In genomic region chr9:114386361-114386885, GRCh38 we compare ENCODE assay signal across 10 cellular contexts. TPM values are rescaled to one million over a fixed set of nuclear protein-coding genes. Genes with fewer than 3 reads are reported as not detected.
DNase-seq lines count a peak whose midpoint lies in the region; ATAC-seq and TF ChIP-seq lines count a peak whose summit lies in the region.
"Had no signal": no experiment of that assay in that cellular context is flagged by ENCODE, and none has a peak within 500 bp of the region (broad histone marks: within the 10 kb centered on the region; RNA-seq: fewer than 3 reads in every experiment).

No MANE protein-coding gene starts in this region.

- no peaks in the 10 kb centered on the region for H3K9me3 Mint-ChIP-seq in Caco-2 (ENCODE audit: unreplicated experiment)
- H3K9me3 Mint-ChIP-seq in osteocyte (ENCODE audit: unreplicated experiment), result no peaks in the 10 kb centered on the region

- TF ChIP-seq POLR2A in esophagus muscularis mucosa (IDR thresholded peaks at IDR 0.05; ENCODE audit: low read depth), result no peak

- H3K36me3 ChIP-seq in Caco-2 (ENCODE audit: control insufficient read depth, insufficient read depth, low read length), result no peaks in the 10 kb centered on the region
- H3K36me3 ChIP-seq in esophagus muscularis mucosa, result peaks cover 0 to 5% (median 0%) of the 10 kb centered on the region in 4 donors

- H3K4me3 Mint-ChIP-seq in Caco-2 (ENCODE audit: unreplicated experiment), result no peak overlapping the region
- peak overlapping the region; percentile 87 for H3K4me3 Mint-ChIP-seq in osteocyte (ENCODE audit: unreplicated experiment)

- H3K4me3 ChIP-seq in Caco-2 (ENCODE audit: low read depth, low read length) (no peak overlapping the region), esophagus muscularis mucosa (peak overlapping the region; percentile 62 to 67 (median 64))

- CTCF ChIA-PET in Caco-2 (lab: Charles Lee) (no interaction called here), RWPE1 (lab: Yijun Ruan, JAX) (interaction anchor here (0.5 to 1.2 kb wide), 3 partner anchors 17 to 1937 kb away, joined by 4 read pairs; no protein-coding TSS in a partner anchor)

- POLR2A ChIA-PET in Caco-2 (lab: Charles Lee) (no interaction called here), RWPE1 (lab: Yijun Ruan, JAX; ENCODE audit: low non-redundant PET) (interaction anchor here (0.6 kb wide), 1 partner anchor 1904 kb away, joined by 3 read pairs; no protein-coding TSS in a partner anchor)

- H3K27me3 Mint-ChIP-seq in Caco-2 (ENCODE audit: insufficient read depth, unreplicated experiment), result no peaks in the 10 kb centered on the region
- H3K27me3 Mint-ChIP-seq in osteocyte (ENCODE audit: unreplicated experiment), result no peaks in the 10 kb centered on the region

- TF ChIP-seq CTCF in Caco-2 (IDR thresholded peaks at IDR 0.05; ENCODE audit: insufficient read depth in 1 of 2, low read depth in 1 of 2, low read length in 1 of 2, severe bottlenecking in 1 of 2, unreplicated experiment in 1 of 2) (no peak), RWPE1 (conservative IDR thresholded peaks at IDR 0.05; ENCODE audit: low read depth) (no peak), esophagus muscularis mucosa (IDR thresholded peaks at IDR 0.05) (no peak), osteocyte (IDR thresholded peaks at IDR 0.05) (no peak)

- no peaks in the 10 kb centered on the region for H3K27me3 ChIP-seq in Caco-2 (replicated peaks; ENCODE audit: control insufficient read depth, insufficient read depth, low read length)
- no peaks in the 10 kb centered on the region for H3K27me3 ChIP-seq in esophagus muscularis mucosa

- no TSS peak for BruUV-seq in Caco-2 (replicated peaks; lab: Mats Ljungman, UMichigan)

- H3K36me3 Mint-ChIP-seq in Caco-2 (ENCODE audit: insufficient read depth, unreplicated experiment), result no peaks in the 10 kb centered on the region
- H3K36me3 Mint-ChIP-seq in osteocyte (ENCODE audit: unreplicated experiment), result peaks cover 8% of the 10 kb centered on the region

- no peak for ATAC-seq in HG02973 (IDR thresholded peaks at IDR 0.05; ENCODE audit: unreplicated experiment)

- intact Hi-C loops in Caco-2 (cut with micrococcal nuclease; ENCODE audit: unreplicated experiment) (no loop called here), esophagus muscularis mucosa (cut with DNase I) (loop anchor here (5.0 kb wide), 1 partner anchor 34 kb away; no protein-coding TSS in a partner anchor)

- no peak for TF ChIP-seq EP300 in esophagus muscularis mucosa (IDR thresholded peaks at IDR 0.05)

- 55% methylated on average over 9 of the region's 10 CpGs for WGBS in esophagus muscularis mucosa

- peak overlapping the region; percentile 33 for H3K27ac ChIP-seq in RWPE1
- peak overlapping the region; percentile 83 to 90 (median 86) for H3K27ac ChIP-seq in esophagus muscularis mucosa (replicated peaks in 1 of 4)

- H3K9me3 ChIP-seq in Caco-2 (no peaks in the 10 kb centered on the region), esophagus muscularis mucosa (no peaks in the 10 kb centered on the region)

- H3K4me1 ChIP-seq in Caco-2 (no peaks in the 10 kb centered on the region), esophagus muscularis mucosa (peaks cover 57 to 91% (median 82%) of the 10 kb centered on the region in 4 donors)

- H3K4me1 Mint-ChIP-seq in Caco-2 (ENCODE audit: low read depth, unreplicated experiment) (no peaks in the 10 kb centered on the region), osteocyte (ENCODE audit: unreplicated experiment) (peaks cover 76% of the 10 kb centered on the region)

- peak overlapping the region; percentile 45 for H3K27ac Mint-ChIP-seq in Caco-2 (ENCODE audit: unreplicated experiment)
- H3K27ac Mint-ChIP-seq in osteocyte (ENCODE audit: unreplicated experiment), result peak overlapping the region; percentile 95

- DNase-seq in Caco-2 (no peak), RWPE1 (ENCODE audit: low spot score) (no peak), esophagus muscularis mucosa (ENCODE audit: extremely low spot score) (no peak), osteocyte (ENCODE audit: extremely low spot score, unreplicated experiment) (no peak), DMS114 treated with DMSO at 0.1 percent for 48 hours (lab: John Stamatoyannopoulos, UW; ENCODE audit: unreplicated experiment) (no peak), NK-92 (lab: John Stamatoyannopoulos, UW; ENCODE audit: unreplicated experiment) (no peak)
- no peak for DNase-seq in effector CD4-positive, alpha-beta T cell
- DNase-seq: NCI-H2081; stimulated activated CD4-positive, alpha-beta T cell treated with anti-CD3 and anti-CD28 coated beads, Interleukin-4, amount 100 ng/mL, for 1 hour had no signal

RNA-seq across cellular contexts. Expression of gene AKNA, which starts 1.4 kb away (rescaled TPM):
- total RNA-seq in Caco-2 (2022) (43.0 and 57.8 TPM in 2 replicates), esophagus muscularis mucosa (10 to 100 TPM; 12.5 to 18.5 (median 17.3) TPM), osteocyte (36.0 and 37.0 TPM in 2 replicates)

RNA-seq across cellular contexts. Expression of gene ORM2, which starts 56.8 kb away (rescaled TPM):
- 45.5 and 46.0 TPM in 2 replicates for total RNA-seq in Caco-2 (2022)
- total RNA-seq in esophagus muscularis mucosa, result not detected
- total RNA-seq in osteocyte, result not detected in 2 replicates

Comparison
In these comparisons a context has a peak if more than half of its experiments do, and no peak if none do; other contexts are left out.
1. RNA of gene ORM2, which starts 56.8 kb away (total RNA-seq): 45.5 to 46.0 TPM in Caco-2; not detected in esophagus muscularis mucosa and not detected in osteocyte; every median in the first group is over 10 times any median in the second.